In genomic region chr20:53844259-53844658, GRCh38 we compare ENCODE assay signal across 18 cellular contexts.
DNase-seq lines count a peak whose midpoint lies in the region; ATAC-seq, FAIRE-seq and TF ChIP-seq lines count a peak whose summit lies in the region.
"Had no signal": no experiment of that assay in that cellular context is flagged by ENCODE, and none has a peak within 500 bp of the region (broad histone marks: within the 10 kb centered on the region; RNA-seq: fewer than 3 reads in every experiment).

No MANE protein-coding gene starts in this region.

- no peak overlapping the region for H3K4me3 Mint-ChIP-seq in stimulated activated naive B cell treated with anti-CD40 and anti-IgM and Interleukin-4, amounts not matched to agents 10 μg/mL and 1 μg/mL and 100 μg/mL, for 72 hours
- no peak overlapping the region for H3K4me3 Mint-ChIP-seq in activated T-helper 2 cell treated with anti-CD3 and anti-CD28 coated beads, Interferon-gamma antibody, Interleukin-2, Interleukin-4, amounts not matched to agents 10 μg/mL and 5 μg/mL and 100 μg/mL, durations not matched to agents 14 hours and 24 hours and 36 hours (ENCODE audit: low read depth)

- FAIRE-seq in HepG2 (lab: Jason Lieb, UNC) (no peak), K562 (lab: Jason Lieb, UNC) (no peak)

- TF ChIP-seq POLR2A in HepG2 (IDR thresholded peaks at IDR 0.05; ENCODE audit: insufficient read depth in 1 of 2, low read depth in 2 of 2, low read length in 2 of 2): no peak
- no peak for TF ChIP-seq POLR2A in right lobe of liver (IDR thresholded peaks at IDR 0.05)
- TF ChIP-seq POLR2A in K562 (conservative IDR thresholded peaks at IDR 0.05): no peak

- peak overlapping the region; percentile 65 for H3K27ac Mint-ChIP-seq in stimulated activated naive B cell treated with anti-CD40 and anti-IgM and Interleukin-4, amounts not matched to agents 10 μg/mL and 1 μg/mL and 100 μg/mL, for 72 hours
- H3K27ac Mint-ChIP-seq in activated T-helper 2 cell treated with anti-CD3 and anti-CD28 coated beads, Interferon-gamma antibody, Interleukin-2, Interleukin-4, amounts not matched to agents 10 μg/mL and 5 μg/mL and 100 μg/mL, durations not matched to agents 14 hours and 24 hours and 36 hours: no peak overlapping the region

- H3K36me3 ChIP-seq in HepG2 (replicated peaks in 1 of 2; ENCODE audit: control insufficient read depth in 1 of 2, insufficient read depth in 2 of 2, low read length in 2 of 2): no peaks in the 10 kb centered on the region
- H3K36me3 ChIP-seq in right lobe of liver: no peaks in the 10 kb centered on the region
- H3K36me3 ChIP-seq in Panc1 (ENCODE audit: control insufficient read depth, insufficient read depth, low read length): no peaks in the 10 kb centered on the region
- H3K36me3 ChIP-seq in K562 (ENCODE audit: control insufficient read depth, insufficient read depth, low read length): no peaks in the 10 kb centered on the region
- H3K36me3 ChIP-seq: esophagus squamous epithelium, left lung, thyroid gland had no signal

- no peak for TF ChIP-seq CTCF in HepG2 (CRISPR knock-in tag; IDR thresholded peaks at IDR 0.05)
- no peak for TF ChIP-seq CTCF in right lobe of liver (IDR thresholded peaks at IDR 0.05)
- TF ChIP-seq CTCF in Panc1 (IDR thresholded peaks at IDR 0.05): no peak
- TF ChIP-seq CTCF in K562 (IDR thresholded peaks at IDR 0.05 in 2 of 3, conservative IDR thresholded peaks at IDR 0.05 in 1 of 3; ENCODE audit: insufficient read depth in 2 of 3, low read depth in 1 of 3, low read length in 3 of 3): no peak

- TF ChIP-seq RAD21 in HepG2 (CRISPR knock-in tag; IDR thresholded peaks at IDR 0.05) (no peak), K562 (CRISPR knock-in tag; conservative IDR thresholded peaks at IDR 0.05 in 1 of 2, IDR thresholded peaks at IDR 0.05 in 1 of 2) (no peak)

- H3K27me3 Mint-ChIP-seq in stimulated activated naive B cell treated with anti-CD40 and anti-IgM and Interleukin-4, amounts not matched to agents 10 μg/mL and 1 μg/mL and 100 μg/mL, for 72 hours: no peaks in the 10 kb centered on the region
- no peaks in the 10 kb centered on the region for H3K27me3 Mint-ChIP-seq in activated T-helper 2 cell treated with anti-CD3 and anti-CD28 coated beads, Interferon-gamma antibody, Interleukin-2, Interleukin-4, amounts not matched to agents 10 μg/mL and 5 μg/mL and 100 μg/mL, durations not matched to agents 14 hours and 24 hours and 36 hours (ENCODE audit: low read depth)

- H3K27ac ChIP-seq in HepG2 (ENCODE audit: extremely low read length, insufficient read depth, low read length): no peak overlapping the region
- H3K27ac ChIP-seq in right lobe of liver: no peak overlapping the region
- H3K27ac ChIP-seq in Panc1 (ENCODE audit: low read length): peak overlapping the region; percentile 90
- H3K27ac ChIP-seq in K562 (ENCODE audit: extremely low read depth, low read depth, low read length): no peak overlapping the region
- H3K27ac ChIP-seq: esophagus squamous epithelium, left lung, thyroid gland had no signal

- POLR2A ChIA-PET in HepG2 (lab: Yijun Ruan, JAX): interaction anchor here (1.4 kb wide), 1 partner anchor 43 kb away, joined by 3 read pairs; no protein-coding TSS in a partner anchor
- POLR2A ChIA-PET in Panc1 (lab: Charles Lee): no interaction called here
- POLR2A ChIA-PET in K562 (lab: Yijun Ruan, JAX): no interaction called here

- H3K4me1 ChIP-seq in HepG2 (ENCODE audit: insufficient read depth, low read length) (peaks cover 27% of the 10 kb centered on the region), right lobe of liver (no peaks in the 10 kb centered on the region), Panc1 (ENCODE audit: control insufficient read depth, insufficient read depth, low read length) (peaks cover 19% of the 10 kb centered on the region), K562 (replicated peaks in 1 of 2; ENCODE audit: control insufficient read depth in 2 of 2, insufficient read depth in 2 of 2, low read length in 2 of 2) (peaks cover 0 to 10% of the 10 kb centered on the region in 2 experiments; a peak in 2 of 5 replicates)

- TF ChIP-seq EP300 in HepG2 (IDR thresholded peaks at IDR 0.05; ENCODE audit: low read depth in 2 of 2, low read length in 2 of 2): no peak
- TF ChIP-seq EP300 in HepG2 (CRISPR knock-in tag; IDR thresholded peaks at IDR 0.05; ENCODE audit: borderline replicate concordance): no peak
- no peak for TF ChIP-seq EP300 in K562 (IDR thresholded peaks at IDR 0.05; ENCODE audit: low read length)

- H4K20me1 ChIP-seq in HepG2 (ENCODE audit: insufficient read depth, low read length) (no peaks in the 10 kb centered on the region), K562 (replicated peaks; ENCODE audit: control insufficient read depth, insufficient read depth, low read length) (no peaks in the 10 kb centered on the region)

- H3K27me3 ChIP-seq in HepG2 (ENCODE audit: control insufficient read depth in 1 of 2, insufficient read depth in 2 of 2, low read length in 2 of 2) (no peaks in the 10 kb centered on the region; a peak in 1 of 5 replicates), right lobe of liver (no peaks in the 10 kb centered on the region), Panc1 (ENCODE audit: control insufficient read depth, insufficient read depth, low read length) (no peaks in the 10 kb centered on the region), K562 (ENCODE audit: control insufficient read depth in 2 of 2, insufficient read depth in 2 of 2, low read length in 2 of 2) (no peaks in the 10 kb centered on the region)
- H3K27me3 ChIP-seq: esophagus squamous epithelium, left lung, thyroid gland had no signal

- H3K36me3 Mint-ChIP-seq in stimulated activated naive B cell treated with anti-CD40 and anti-IgM and Interleukin-4, amounts not matched to agents 10 μg/mL and 1 μg/mL and 100 μg/mL, for 72 hours: peaks cover 0 to 2% of the 10 kb centered on the region in 2 donors
- no peaks in the 10 kb centered on the region for H3K36me3 Mint-ChIP-seq in activated T-helper 2 cell treated with anti-CD3 and anti-CD28 coated beads, Interferon-gamma antibody, Interleukin-2, Interleukin-4, amounts not matched to agents 10 μg/mL and 5 μg/mL and 100 μg/mL, durations not matched to agents 14 hours and 24 hours and 36 hours (ENCODE audit: low read depth)

- 64% methylated on average over 8 of the region's 8 CpGs for WGBS in HepG2 (ENCODE audit: low lambda C conversion rate)
- WGBS in right lobe of liver (ENCODE audit: insufficient coverage, low coverage, low lambda C conversion rate, missing lambda C conversion rate): 62% methylated on average over 8 of the region's 8 CpGs
- whole genome bisulfite sequencing in K562 (ENCODE audit: insufficient coverage, low coverage, missing lambda C conversion rate): 40% methylated on average over 8 of the region's 8 CpGs

- H3K9me3 ChIP-seq in HepG2 (ENCODE audit: low read length) (no peaks in the 10 kb centered on the region), right lobe of liver (no peaks in the 10 kb centered on the region), Panc1 (ENCODE audit: control insufficient read depth, insufficient read depth, low read depth, low read length) (peaks cover 2% of the 10 kb centered on the region; the same call in 1 of the 2 replicates), K562 (replicated peaks; ENCODE audit: control insufficient read depth, insufficient read depth, low read depth, low read length) (no peaks in the 10 kb centered on the region)
- H3K9me3 ChIP-seq: esophagus squamous epithelium, left lung, mucosa of descending colon, thyroid gland had no signal

- H3K9me1 ChIP-seq in K562 (ENCODE audit: control insufficient read depth, insufficient read depth, low read length): no peaks in the 10 kb centered on the region

- H3K9ac ChIP-seq in HepG2 (ENCODE audit: insufficient read depth, low read depth, low read length) (no peak overlapping the region), K562 (ENCODE audit: insufficient read depth in 1 of 2, low read depth in 2 of 2, low read length in 2 of 2) (no peak overlapping the region)

- H3K4me3 ChIP-seq in HepG2 (replicated peaks in 1 of 3; ENCODE audit: insufficient read depth in 1 of 3, low read depth in 2 of 3, low read length in 3 of 3) (no peak overlapping the region), right lobe of liver (no peak overlapping the region), Panc1 (ENCODE audit: low read depth in 2 of 2, low read length in 2 of 2) (no peak overlapping the region), K562 (no peak overlapping the region)
- H3K4me3 ChIP-seq: esophagus squamous epithelium, left lung, mucosa of descending colon, thyroid gland had no signal

- no peaks in the 10 kb centered on the region for H3K79me2 ChIP-seq in HepG2 (ENCODE audit: insufficient read depth, low read length)
- no peaks in the 10 kb centered on the region for H3K79me2 ChIP-seq in K562 (ENCODE audit: control insufficient read depth, insufficient read depth, low read length)

- in situ Hi-C loops in HepG2 (cut with HindIII; ENCODE audit: extremely low pct_ligation_motif_present, low pct_unique_long_range_greater_than_20kb): no loop called here
- in situ Hi-C loops in Panc1 (cut with HindIII; ENCODE audit: low pct_unique_long_range_greater_than_20kb, low sequenced_read_pairs): no loop called here
- in situ Hi-C loops in K562 (cut with MboI): no loop called here

- intact Hi-C loops in HepG2 (cut with micrococcal nuclease; ENCODE audit: unreplicated experiment) (no loop called here), right lobe of liver (cut with DNase I) (no loop called here), Panc1 (cut with micrococcal nuclease; ENCODE audit: unreplicated experiment) (no loop called here), K562 (cut with micrococcal nuclease) (no loop called here)
- intact Hi-C loops in activated T-helper 2 cell treated with anti-CD3 and anti-CD28 coated beads, Interferon-gamma antibody, Interleukin-2, Interleukin-4, amounts not matched to agents 10 μg/mL and 5 μg/mL and 100 μg/mL, durations not matched to agents 14 hours and 24 hours and 36 hours (cut with micrococcal nuclease): loop anchor here (10.0 kb wide), 1 partner anchor 189 kb away; no protein-coding TSS in a partner anchor

- no peak for DNase-seq in HepG2 (ENCODE audit: low spot score)
- DNase-seq in right lobe of liver: no peak
- DNase-seq in Panc1 (ENCODE audit: low read depth, low spot score): no peak
- DNase-seq in K562 (ENCODE audit: extremely low read depth in 1 of 4, low spot score in 3 of 4): no peak
- DNase-seq in stimulated activated naive B cell treated with anti-CD40 and anti-IgM and Interleukin-4, amounts not matched to agents 10 μg/mL and 1 μg/mL and 100 μg/mL, for 72 hours: no peak
- no peak for DNase-seq in SHP77 (lab: John Stamatoyannopoulos, UW)
- DNase-seq in SIG-M5 treated with dmso at 0.1 percent for 504 hours (lab: John Stamatoyannopoulos, UW; ENCODE audit: unreplicated experiment): no peak
- no peak for DNase-seq in activated T-helper 2 cell treated with anti-CD3 and anti-CD28 coated beads, Interferon-gamma antibody, Interleukin-2, Interleukin-4, amounts not matched to agents 10 μg/mL and 5 μg/mL and 100 μg/mL, durations not matched to agents 14 hours and 24 hours and 36 hours (ENCODE audit: low spot score)
- DNase-seq: amniotic stem cell; esophagus squamous epithelium; glutamatergic neuron; HCEC 1CT; left lung; mucosa of descending colon; NCI-H748 treated with DMSO at 0.1 percent for 48 hours; nucleus accumbens; stimulated activated CD4-positive, alpha-beta T cell treated with anti-CD3 and anti-CD28 coated beads, Interleukin-15, amount 100 ng/mL, for 24 hours; thyroid gland had no signal

- no peak overlapping the region for H2AFZ ChIP-seq in HepG2 (ENCODE audit: low read length)
- no peak overlapping the region for H2AFZ ChIP-seq in K562 (ENCODE audit: low read depth, low read length)

- H3K4me2 ChIP-seq in HepG2 (ENCODE audit: low read depth, low read length): no peak overlapping the region
- H3K4me2 ChIP-seq in K562 (ENCODE audit: insufficient read depth, low read length): no peak overlapping the region

- ATAC-seq in HepG2: no peak
- ATAC-seq in right lobe of liver: no peak
- no peak for ATAC-seq in Panc1
- no peak for ATAC-seq in K562
- no peak for ATAC-seq in stimulated activated naive B cell treated with anti-CD40 and anti-IgM and Interleukin-4, amounts not matched to agents 10 μg/mL and 1 μg/mL and 100 μg/mL, for 72 hours (replicated peaks)
- ATAC-seq: left lung, mucosa of descending colon had no signal

- BruUV-seq in HepG2 (replicated peaks; lab: Mats Ljungman, UMichigan) (no TSS peak), Panc1 (replicated peaks; lab: Mats Ljungman, UMichigan) (no TSS peak), K562 (replicated peaks; lab: Mats Ljungman, UMichigan) (no TSS peak)

- peaks cover 36 to 69% of the 10 kb centered on the region in 2 donors for H3K4me1 Mint-ChIP-seq in stimulated activated naive B cell treated with anti-CD40 and anti-IgM and Interleukin-4, amounts not matched to agents 10 μg/mL and 1 μg/mL and 100 μg/mL, for 72 hours
- H3K4me1 Mint-ChIP-seq in activated T-helper 2 cell treated with anti-CD3 and anti-CD28 coated beads, Interferon-gamma antibody, Interleukin-2, Interleukin-4, amounts not matched to agents 10 μg/mL and 5 μg/mL and 100 μg/mL, durations not matched to agents 14 hours and 24 hours and 36 hours (ENCODE audit: low read depth): peaks cover 74% of the 10 kb centered on the region

- H3K9me3 Mint-ChIP-seq in stimulated activated naive B cell treated with anti-CD40 and anti-IgM and Interleukin-4, amounts not matched to agents 10 μg/mL and 1 μg/mL and 100 μg/mL, for 72 hours: no peaks in the 10 kb centered on the region
- H3K9me3 Mint-ChIP-seq in activated T-helper 2 cell treated with anti-CD3 and anti-CD28 coated beads, Interferon-gamma antibody, Interleukin-2, Interleukin-4, amounts not matched to agents 10 μg/mL and 5 μg/mL and 100 μg/mL, durations not matched to agents 14 hours and 24 hours and 36 hours: no peaks in the 10 kb centered on the region

- CTCF ChIA-PET in HepG2 (lab: Yijun Ruan, JAX; ENCODE audit: low intra/inter-chr PET ratio, low total read pairs): no interaction called here
- CTCF ChIA-PET in Panc1 (lab: Charles Lee): no interaction called here
- CTCF ChIA-PET in K562 (lab: Yijun Ruan, JAX; ENCODE audit: low intra/inter-chr PET ratio): no interaction called here

Comparison
In these comparisons a context has a peak if more than half of its experiments do, and no peak if none do; other contexts are left out.
1. Of the 241 proteins assayed by ChIP-seq in both HepG2 and K562: peak only in HepG2: MAFF and MAFK; only in K562: MAFG and MEIS2; in both: CEBPB; in neither: 234; mixed calls (peak in some experiments, not most) for 2.